ENCODE assay signal across 15 cellular contexts in genomic region chr7:28747404-28747803, GRCh38.
"Had no signal": no experiment of that assay in that cellular context is flagged by ENCODE, and none has a peak within 500 bp of the region (broad histone marks: within the 10 kb centered on the region; RNA-seq: fewer than 3 reads in every experiment).

No MANE protein-coding gene starts in this region.

- H3K36me3 Mint-ChIP-seq: activated CD4-positive, alpha-beta memory T cell treated with anti-CD3 and anti-CD28 coated beads for 36 hours; activated naive CD4-positive, alpha-beta T cell treated with anti-CD3 and anti-CD28 coated beads, Interleukin-2, amount 50 U/mL, for 72 hours had no signal

- H3K4me3 ChIP-seq: colonic mucosa, ovary, sigmoid colon, thoracic aorta had no signal

- DNase-seq: activated CD4-positive, alpha-beta memory T cell treated with anti-CD3 and anti-CD28 coated beads for 36 hours; activated effector memory CD4-positive, alpha-beta T cell treated with anti-CD3 and anti-CD28 coated beads, Interleukin-2, amount 50 U/mL, for 16 hours; activated T-cell treated with anti-CD3 and anti-CD28 coated beads, Interleukin-2, amount 50 U/mL, for 4 hours; amygdala; colonic mucosa; effector memory CD8-positive, alpha-beta T cell; ovary; sigmoid colon; stimulated activated CD4-positive, alpha-beta T cell treated with anti-CD3 and anti-CD28 coated beads, Interleukin-12 subunit alpha, Interleukin-12 subunit beta, amount 100 ng/mL, for 4 hours; stimulated activated naive CD4-positive, alpha-beta T cell treated with Interleukin-2 at 50 U/mL for 16 hours; T-helper 9 cell had no signal

- H3K27ac Mint-ChIP-seq: activated CD4-positive, alpha-beta memory T cell treated with anti-CD3 and anti-CD28 coated beads for 36 hours; activated naive CD4-positive, alpha-beta T cell treated with anti-CD3 and anti-CD28 coated beads, Interleukin-2, amount 50 U/mL, for 72 hours; effector memory CD8-positive, alpha-beta T cell had no signal

- H3K4me1 ChIP-seq: colonic mucosa had no signal

- H3K27me3 ChIP-seq: colonic mucosa, ovary, sigmoid colon had no signal

- ATAC-seq: activated naive CD4-positive, alpha-beta T cell treated with anti-CD3 and anti-CD28 coated beads, Interleukin-2, amount 50 U/mL, for 72 hours; activated T-cell treated with anti-CD3 and anti-CD28 coated beads, Interleukin-2, amount 50 U/mL, for 4 hours; effector memory CD8-positive, alpha-beta T cell; left lobe of liver had no signal

- H3K9me3 Mint-ChIP-seq: activated CD4-positive, alpha-beta memory T cell treated with anti-CD3 and anti-CD28 coated beads for 36 hours; activated naive CD4-positive, alpha-beta T cell treated with anti-CD3 and anti-CD28 coated beads, Interleukin-2, amount 50 U/mL, for 72 hours; effector memory CD8-positive, alpha-beta T cell; neural crest cell had no signal

- H3K4me3 Mint-ChIP-seq: activated CD4-positive, alpha-beta memory T cell treated with anti-CD3 and anti-CD28 coated beads for 36 hours; activated T-cell treated with anti-CD3 and anti-CD28 coated beads, Interleukin-2, amount 50 U/mL, for 4 hours; effector memory CD8-positive, alpha-beta T cell; neural crest cell had no signal

- H3K9me3 ChIP-seq: colonic mucosa, ovary, sigmoid colon, thoracic aorta had no signal

- H3K27me3 Mint-ChIP-seq: activated CD4-positive, alpha-beta memory T cell treated with anti-CD3 and anti-CD28 coated beads for 36 hours had no signal

- H3K27ac ChIP-seq: colonic mucosa, ovary, thoracic aorta had no signal

- H3K36me3 ChIP-seq: colonic mucosa, ovary, sigmoid colon, thoracic aorta had no signal
